2 cellular contexts compared by ENCODE assay signal in the genomic region with DNA sequence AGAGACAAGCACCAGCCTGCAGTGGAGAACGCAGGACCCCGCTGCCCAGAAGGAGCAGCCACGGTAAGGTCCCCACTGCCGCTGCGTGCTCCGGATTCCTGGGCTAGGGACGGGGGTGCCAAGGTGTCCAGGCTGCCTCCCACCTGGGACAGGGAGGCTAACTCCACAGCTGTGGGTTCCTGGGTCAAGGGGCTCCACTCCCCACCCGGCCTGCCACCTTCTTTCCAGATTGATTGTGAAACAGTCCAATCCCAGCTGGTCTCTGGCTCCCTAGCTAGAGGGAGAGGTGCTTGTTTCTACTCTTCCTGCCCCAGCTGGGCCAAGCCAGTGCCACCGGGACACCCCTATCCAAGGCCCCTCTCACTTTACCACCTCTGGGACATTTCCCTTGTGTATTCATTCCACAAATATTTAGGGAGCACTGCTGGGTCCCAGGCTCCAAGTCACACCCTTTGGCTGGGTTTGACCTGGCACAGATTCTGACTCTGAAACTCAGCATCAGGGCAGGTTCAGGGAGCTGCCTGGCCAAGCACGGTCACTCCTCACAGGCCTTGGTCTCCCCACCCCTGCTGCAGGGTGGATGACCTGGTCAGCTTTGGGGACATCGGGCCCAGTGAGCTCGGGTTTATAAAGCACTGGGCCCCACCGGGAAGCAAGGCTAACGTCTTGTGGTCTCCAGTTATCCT.
TF ChIP-seq lines count a peak whose summit lies in the region.

No MANE protein-coding gene starts in this region.

TF ChIP-seq in H1, 55 proteins besides CTCF, POLR2A, EP300 and RAD21:
- no peak for TF ChIP-seq RFX5 (IDR thresholded peaks at IDR 0.05; ENCODE audit: borderline replicate concordance, low read depth, low read length)
- no peak for TF ChIP-seq CTBP2 (IDR thresholded peaks at IDR 0.05; ENCODE audit: borderline replicate concordance, insufficient read depth, insufficient read length, low read length)
- TF ChIP-seq KDM4A (IDR thresholded peaks at IDR 0.05; ENCODE audit: low read depth, low read length, severe bottlenecking): no peak
- no peak for TF ChIP-seq MAFK (IDR thresholded peaks at IDR 0.05; ENCODE audit: low read depth, low read length)
- TF ChIP-seq CHD2 (IDR thresholded peaks at IDR 0.05; ENCODE audit: low read length): no peak
- no peak for TF ChIP-seq SP4 (IDR thresholded peaks at IDR 0.05; ENCODE audit: low read length)
- TF ChIP-seq, protein P1, sequence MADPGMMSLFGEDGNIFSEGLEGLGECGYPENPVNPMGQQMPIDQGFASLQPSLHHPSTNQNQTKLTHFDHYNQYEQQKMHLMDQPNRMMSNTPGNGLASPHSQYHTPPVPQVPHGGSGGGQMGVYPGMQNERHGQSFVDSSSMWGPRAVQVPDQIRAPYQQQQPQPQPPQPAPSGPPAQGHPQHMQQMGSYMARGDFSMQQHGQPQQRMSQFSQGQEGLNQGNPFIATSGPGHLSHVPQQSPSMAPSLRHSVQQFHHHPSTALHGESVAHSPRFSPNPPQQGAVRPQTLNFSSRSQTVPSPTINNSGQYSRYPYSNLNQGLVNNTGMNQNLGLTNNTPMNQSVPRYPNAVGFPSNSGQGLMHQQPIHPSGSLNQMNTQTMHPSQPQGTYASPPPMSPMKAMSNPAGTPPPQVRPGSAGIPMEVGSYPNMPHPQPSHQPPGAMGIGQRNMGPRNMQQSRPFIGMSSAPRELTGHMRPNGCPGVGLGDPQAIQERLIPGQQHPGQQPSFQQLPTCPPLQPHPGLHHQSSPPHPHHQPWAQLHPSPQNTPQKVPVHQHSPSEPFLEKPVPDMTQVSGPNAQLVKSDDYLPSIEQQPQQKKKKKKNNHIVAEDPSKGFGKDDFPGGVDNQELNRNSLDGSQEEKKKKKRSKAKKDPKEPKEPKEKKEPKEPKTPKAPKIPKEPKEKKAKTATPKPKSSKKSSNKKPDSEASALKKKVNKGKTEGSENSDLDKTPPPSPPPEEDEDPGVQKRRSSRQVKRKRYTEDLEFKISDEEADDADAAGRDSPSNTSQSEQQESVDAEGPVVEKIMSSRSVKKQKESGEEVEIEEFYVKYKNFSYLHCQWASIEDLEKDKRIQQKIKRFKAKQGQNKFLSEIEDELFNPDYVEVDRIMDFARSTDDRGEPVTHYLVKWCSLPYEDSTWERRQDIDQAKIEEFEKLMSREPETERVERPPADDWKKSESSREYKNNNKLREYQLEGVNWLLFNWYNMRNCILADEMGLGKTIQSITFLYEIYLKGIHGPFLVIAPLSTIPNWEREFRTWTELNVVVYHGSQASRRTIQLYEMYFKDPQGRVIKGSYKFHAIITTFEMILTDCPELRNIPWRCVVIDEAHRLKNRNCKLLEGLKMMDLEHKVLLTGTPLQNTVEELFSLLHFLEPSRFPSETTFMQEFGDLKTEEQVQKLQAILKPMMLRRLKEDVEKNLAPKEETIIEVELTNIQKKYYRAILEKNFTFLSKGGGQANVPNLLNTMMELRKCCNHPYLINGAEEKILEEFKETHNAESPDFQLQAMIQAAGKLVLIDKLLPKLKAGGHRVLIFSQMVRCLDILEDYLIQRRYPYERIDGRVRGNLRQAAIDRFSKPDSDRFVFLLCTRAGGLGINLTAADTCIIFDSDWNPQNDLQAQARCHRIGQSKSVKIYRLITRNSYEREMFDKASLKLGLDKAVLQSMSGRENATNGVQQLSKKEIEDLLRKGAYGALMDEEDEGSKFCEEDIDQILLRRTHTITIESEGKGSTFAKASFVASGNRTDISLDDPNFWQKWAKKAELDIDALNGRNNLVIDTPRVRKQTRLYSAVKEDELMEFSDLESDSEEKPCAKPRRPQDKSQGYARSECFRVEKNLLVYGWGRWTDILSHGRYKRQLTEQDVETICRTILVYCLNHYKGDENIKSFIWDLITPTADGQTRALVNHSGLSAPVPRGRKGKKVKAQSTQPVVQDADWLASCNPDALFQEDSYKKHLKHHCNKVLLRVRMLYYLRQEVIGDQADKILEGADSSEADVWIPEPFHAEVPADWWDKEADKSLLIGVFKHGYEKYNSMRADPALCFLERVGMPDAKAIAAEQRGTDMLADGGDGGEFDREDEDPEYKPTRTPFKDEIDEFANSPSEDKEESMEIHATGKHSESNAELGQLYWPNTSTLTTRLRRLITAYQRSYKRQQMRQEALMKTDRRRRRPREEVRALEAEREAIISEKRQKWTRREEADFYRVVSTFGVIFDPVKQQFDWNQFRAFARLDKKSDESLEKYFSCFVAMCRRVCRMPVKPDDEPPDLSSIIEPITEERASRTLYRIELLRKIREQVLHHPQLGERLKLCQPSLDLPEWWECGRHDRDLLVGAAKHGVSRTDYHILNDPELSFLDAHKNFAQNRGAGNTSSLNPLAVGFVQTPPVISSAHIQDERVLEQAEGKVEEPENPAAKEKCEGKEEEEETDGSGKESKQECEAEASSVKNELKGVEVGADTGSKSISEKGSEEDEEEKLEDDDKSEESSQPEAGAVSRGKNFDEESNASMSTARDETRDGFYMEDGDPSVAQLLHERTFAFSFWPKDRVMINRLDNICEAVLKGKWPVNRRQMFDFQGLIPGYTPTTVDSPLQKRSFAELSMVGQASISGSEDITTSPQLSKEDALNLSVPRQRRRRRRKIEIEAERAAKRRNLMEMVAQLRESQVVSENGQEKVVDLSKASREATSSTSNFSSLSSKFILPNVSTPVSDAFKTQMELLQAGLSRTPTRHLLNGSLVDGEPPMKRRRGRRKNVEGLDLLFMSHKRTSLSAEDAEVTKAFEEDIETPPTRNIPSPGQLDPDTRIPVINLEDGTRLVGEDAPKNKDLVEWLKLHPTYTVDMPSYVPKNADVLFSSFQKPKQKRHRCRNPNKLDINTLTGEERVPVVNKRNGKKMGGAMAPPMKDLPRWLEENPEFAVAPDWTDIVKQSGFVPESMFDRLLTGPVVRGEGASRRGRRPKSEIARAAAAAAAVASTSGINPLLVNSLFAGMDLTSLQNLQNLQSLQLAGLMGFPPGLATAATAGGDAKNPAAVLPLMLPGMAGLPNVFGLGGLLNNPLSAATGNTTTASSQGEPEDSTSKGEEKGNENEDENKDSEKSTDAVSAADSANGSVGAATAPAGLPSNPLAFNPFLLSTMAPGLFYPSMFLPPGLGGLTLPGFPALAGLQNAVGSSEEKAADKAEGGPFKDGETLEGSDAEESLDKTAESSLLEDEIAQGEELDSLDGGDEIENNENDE (IDR thresholded peaks at IDR 0.05; ENCODE audit: insufficient replicate concordance, low read length): no peak
- TF ChIP-seq JUND (IDR thresholded peaks at IDR 0.05; ENCODE audit: low read length): no peak
- no peak for TF ChIP-seq TAF1 (IDR thresholded peaks at IDR 0.05; ENCODE audit: low read depth, low read length)
- no peak for TF ChIP-seq KDM1A (IDR thresholded peaks at IDR 0.05; ENCODE audit: borderline replicate concordance, low read length)
- TF ChIP-seq SIN3A (conservative IDR thresholded peaks at IDR 0.05 in 1 of 2, IDR thresholded peaks at IDR 0.05 in 1 of 2; ENCODE audit: low read depth in 1 of 2, low read length in 2 of 2): no peak
- TF ChIP-seq RNF2 (IDR thresholded peaks at IDR 0.05; ENCODE audit: borderline replicate concordance, low read depth, low read length, missing control alignments, poor library complexity, severe bottlenecking): no peak
- TF ChIP-seq YY1 (IDR thresholded peaks at IDR 0.05; ENCODE audit: low read depth, low read length): no peak
- TF ChIP-seq TBP (IDR thresholded peaks at IDR 0.05; ENCODE audit: low read depth, low read length): no peak
TF ChIP-seq in H1: peak in this region for 0.

TF ChIP-seq in neural cell, 6 proteins besides CTCF, POLR2A, EP300 and RAD21:
- TF ChIP-seq EZH2 (IDR thresholded peaks at IDR 0.05; ENCODE audit: borderline replicate concordance, insufficient read depth, low read length, poor library complexity, severe bottlenecking): no peak
- TF ChIP-seq POLR2AphosphoS5 (IDR thresholded peaks at IDR 0.05): no peak
- no peak for TF ChIP-seq SMC3 (conservative IDR thresholded peaks at IDR 0.05; ENCODE audit: poor library complexity)
- TF ChIP-seq MXI1 (conservative IDR thresholded peaks at IDR 0.05; ENCODE audit: poor library complexity, severe bottlenecking): no peak
- TF ChIP-seq TAF1 (IDR thresholded peaks at IDR 0.05; ENCODE audit: low read depth): no peak
- TF ChIP-seq, protein P2, sequence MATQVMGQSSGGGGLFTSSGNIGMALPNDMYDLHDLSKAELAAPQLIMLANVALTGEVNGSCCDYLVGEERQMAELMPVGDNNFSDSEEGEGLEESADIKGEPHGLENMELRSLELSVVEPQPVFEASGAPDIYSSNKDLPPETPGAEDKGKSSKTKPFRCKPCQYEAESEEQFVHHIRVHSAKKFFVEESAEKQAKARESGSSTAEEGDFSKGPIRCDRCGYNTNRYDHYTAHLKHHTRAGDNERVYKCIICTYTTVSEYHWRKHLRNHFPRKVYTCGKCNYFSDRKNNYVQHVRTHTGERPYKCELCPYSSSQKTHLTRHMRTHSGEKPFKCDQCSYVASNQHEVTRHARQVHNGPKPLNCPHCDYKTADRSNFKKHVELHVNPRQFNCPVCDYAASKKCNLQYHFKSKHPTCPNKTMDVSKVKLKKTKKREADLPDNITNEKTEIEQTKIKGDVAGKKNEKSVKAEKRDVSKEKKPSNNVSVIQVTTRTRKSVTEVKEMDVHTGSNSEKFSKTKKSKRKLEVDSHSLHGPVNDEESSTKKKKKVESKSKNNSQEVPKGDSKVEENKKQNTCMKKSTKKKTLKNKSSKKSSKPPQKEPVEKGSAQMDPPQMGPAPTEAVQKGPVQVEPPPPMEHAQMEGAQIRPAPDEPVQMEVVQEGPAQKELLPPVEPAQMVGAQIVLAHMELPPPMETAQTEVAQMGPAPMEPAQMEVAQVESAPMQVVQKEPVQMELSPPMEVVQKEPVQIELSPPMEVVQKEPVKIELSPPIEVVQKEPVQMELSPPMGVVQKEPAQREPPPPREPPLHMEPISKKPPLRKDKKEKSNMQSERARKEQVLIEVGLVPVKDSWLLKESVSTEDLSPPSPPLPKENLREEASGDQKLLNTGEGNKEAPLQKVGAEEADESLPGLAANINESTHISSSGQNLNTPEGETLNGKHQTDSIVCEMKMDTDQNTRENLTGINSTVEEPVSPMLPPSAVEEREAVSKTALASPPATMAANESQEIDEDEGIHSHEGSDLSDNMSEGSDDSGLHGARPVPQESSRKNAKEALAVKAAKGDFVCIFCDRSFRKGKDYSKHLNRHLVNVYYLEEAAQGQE (IDR thresholded peaks at IDR 0.05; ENCODE audit: borderline replicate concordance): no peak
TF ChIP-seq in neural cell: peak in this region for 0.
